In the genomic region with DNA sequence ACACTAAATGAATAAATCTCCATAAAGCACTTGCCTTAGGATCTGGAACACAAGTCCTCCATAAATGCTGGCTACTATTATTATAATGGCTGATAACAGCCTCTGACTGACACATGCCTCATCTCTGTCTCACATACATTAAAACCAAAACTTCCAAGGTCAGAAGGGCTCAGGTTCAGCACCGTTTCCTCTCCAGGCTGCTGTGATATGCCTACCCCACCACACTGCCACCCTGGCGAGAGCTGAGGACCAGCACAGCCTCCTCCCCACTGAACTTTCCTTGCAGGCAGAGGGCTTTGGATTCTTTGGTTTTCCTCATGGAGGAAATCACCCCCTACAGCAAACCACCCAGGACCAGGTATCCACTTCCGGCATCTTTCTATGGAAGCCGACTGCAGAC, we compare ENCODE assay signal across 15 cellular contexts.
DNase-seq lines count a peak whose midpoint lies in the region; ATAC-seq lines count a peak whose summit lies in the region.
"Had no signal": no experiment of that assay in that cellular context is flagged by ENCODE, and none has a peak within 500 bp of the region (broad histone marks: within the 10 kb centered on the region; RNA-seq: fewer than 3 reads in every experiment).

No MANE protein-coding gene starts in this region.

- peak; percentile 34 to 47 for ATAC-seq in activated T-cell treated with anti-CD3 and anti-CD28 coated beads, Interleukin-2, amount 50 U/mL, for 72 hours (replicated peaks in 1 of 2)
- peak; percentile 16 for ATAC-seq in HG02610 (IDR thresholded peaks at IDR 0.05; ENCODE audit: unreplicated experiment)
- peak; percentile 37 for ATAC-seq in activated naive CD8-positive, alpha-beta T cell treated with anti-CD3 and anti-CD28 coated beads, Interleukin-2, amount 50 U/mL, for 24 hours
- peak; percentile 73 for ATAC-seq in stimulated activated effector memory CD8-positive, alpha-beta T cell treated with anti-CD3 and anti-CD28 coated beads, Interleukin-12 subunit alpha, Interleukin-12 subunit beta, amount 100 ng/mL, for 72 hours
- ATAC-seq: naive thymus-derived CD4-positive, alpha-beta T cell had no signal

- peak overlapping the region; percentile 65 to 80 for H3K4me3 Mint-ChIP-seq in activated T-cell treated with anti-CD3 and anti-CD28 coated beads, Interleukin-2, amount 50 U/mL, for 72 hours
- peak overlapping the region; percentile 59 for H3K4me3 Mint-ChIP-seq in activated naive CD8-positive, alpha-beta T cell treated with anti-CD3 and anti-CD28 coated beads, Interleukin-2, amount 50 U/mL, for 24 hours
- H3K4me3 Mint-ChIP-seq in stimulated activated effector memory CD8-positive, alpha-beta T cell treated with anti-CD3 and anti-CD28 coated beads, Interleukin-12 subunit alpha, Interleukin-12 subunit beta, amount 100 ng/mL, for 72 hours, result peak overlapping the region; percentile 57
- H3K4me3 Mint-ChIP-seq: CD14-positive monocyte had no signal

- no peaks in the 10 kb centered on the region for H3K9me3 Mint-ChIP-seq in activated T-cell treated with anti-CD3 and anti-CD28 coated beads, Interleukin-2, amount 50 U/mL, for 72 hours
- H3K9me3 Mint-ChIP-seq in activated naive CD8-positive, alpha-beta T cell treated with anti-CD3 and anti-CD28 coated beads, Interleukin-2, amount 50 U/mL, for 24 hours, result no peaks in the 10 kb centered on the region
- no peaks in the 10 kb centered on the region for H3K9me3 Mint-ChIP-seq in stimulated activated effector memory CD8-positive, alpha-beta T cell treated with anti-CD3 and anti-CD28 coated beads, Interleukin-12 subunit alpha, Interleukin-12 subunit beta, amount 100 ng/mL, for 72 hours

- H3K36me3 Mint-ChIP-seq in activated T-cell treated with anti-CD3 and anti-CD28 coated beads, Interleukin-2, amount 50 U/mL, for 72 hours (ENCODE audit: insufficient read depth in 2 of 2), result peaks cover 0 to 1% of the 10 kb centered on the region in 2 donors
- H3K36me3 Mint-ChIP-seq in activated naive CD8-positive, alpha-beta T cell treated with anti-CD3 and anti-CD28 coated beads, Interleukin-2, amount 50 U/mL, for 24 hours (ENCODE audit: low read depth), result no peaks in the 10 kb centered on the region
- no peaks in the 10 kb centered on the region for H3K36me3 Mint-ChIP-seq in stimulated activated effector memory CD8-positive, alpha-beta T cell treated with anti-CD3 and anti-CD28 coated beads, Interleukin-12 subunit alpha, Interleukin-12 subunit beta, amount 100 ng/mL, for 72 hours

- DNase-seq in activated T-cell treated with anti-CD3 and anti-CD28 coated beads, Interleukin-2, amount 50 U/mL, for 72 hours, result peak; percentile 34 to 40
- DNase-seq in activated T-cell treated with anti-CD3 and anti-CD28 coated beads for 4 hours (no peak), NCI-H146 treated with DMSO at 0.1 percent for 48 hours (lab: John Stamatoyannopoulos, UW; ENCODE audit: unreplicated experiment) (no peak), KG1 (lab: John Stamatoyannopoulos, UW) (no peak), T1000 (lab: John Stamatoyannopoulos, UW) (no peak)
- no peak for DNase-seq in activated naive CD8-positive, alpha-beta T cell treated with anti-CD3 and anti-CD28 coated beads, Interleukin-2, amount 50 U/mL, for 24 hours
- peak in 1 of 2 donors; percentile 59 for DNase-seq in stimulated activated effector memory CD8-positive, alpha-beta T cell treated with anti-CD3 and anti-CD28 coated beads, Interleukin-12 subunit alpha, Interleukin-12 subunit beta, amount 100 ng/mL, for 72 hours (ENCODE audit: low spot score in 2 of 2)
- DNase-seq: activated gamma-delta T cell; islet precursor cell; naive thymus-derived CD4-positive, alpha-beta T cell; NCI-H1436; SK-N-SH; transverse colon had no signal

- H3K27me3 Mint-ChIP-seq in activated T-cell treated with anti-CD3 and anti-CD28 coated beads, Interleukin-2, amount 50 U/mL, for 72 hours (ENCODE audit: low read depth), result peaks cover 21% of the 10 kb centered on the region
- H3K27me3 Mint-ChIP-seq in activated naive CD8-positive, alpha-beta T cell treated with anti-CD3 and anti-CD28 coated beads, Interleukin-2, amount 50 U/mL, for 24 hours, result peaks cover 4% of the 10 kb centered on the region

- H3K27ac Mint-ChIP-seq in activated T-cell treated with anti-CD3 and anti-CD28 coated beads, Interleukin-2, amount 50 U/mL, for 72 hours, result no peak overlapping the region
- peak overlapping the region; percentile 82 for H3K27ac Mint-ChIP-seq in activated naive CD8-positive, alpha-beta T cell treated with anti-CD3 and anti-CD28 coated beads, Interleukin-2, amount 50 U/mL, for 24 hours
- peak overlapping the region; percentile 40 for H3K27ac Mint-ChIP-seq in stimulated activated effector memory CD8-positive, alpha-beta T cell treated with anti-CD3 and anti-CD28 coated beads, Interleukin-12 subunit alpha, Interleukin-12 subunit beta, amount 100 ng/mL, for 72 hours
- H3K27ac Mint-ChIP-seq: CD14-positive monocyte had no signal

- peaks cover 99% of the 10 kb centered on the region for H3K4me1 Mint-ChIP-seq in activated T-cell treated with anti-CD3 and anti-CD28 coated beads, Interleukin-2, amount 50 U/mL, for 72 hours (ENCODE audit: low read depth)
- peaks cover 98% of the 10 kb centered on the region for H3K4me1 Mint-ChIP-seq in activated naive CD8-positive, alpha-beta T cell treated with anti-CD3 and anti-CD28 coated beads, Interleukin-2, amount 50 U/mL, for 24 hours
- H3K4me1 Mint-ChIP-seq in stimulated activated effector memory CD8-positive, alpha-beta T cell treated with anti-CD3 and anti-CD28 coated beads, Interleukin-12 subunit alpha, Interleukin-12 subunit beta, amount 100 ng/mL, for 72 hours, result peaks cover 91% of the 10 kb centered on the region

Comparison
In these comparisons a context has a peak if more than half of its experiments do, and no peak if none do; other contexts are left out.
1. DNase-seq: peak in activated T-cell treated with anti-CD3 and anti-CD28 coated beads, Interleukin-2, amount 50 U/mL, for 72 hours (2 of 2); none in activated T-cell treated with anti-CD3 and anti-CD28 coated beads for 4 hours (single experiment), activated naive CD8-positive, alpha-beta T cell treated with anti-CD3 and anti-CD28 coated beads, Interleukin-2, amount 50 U/mL, for 24 hours (single experiment), NCI-H146 treated with DMSO at 0.1 percent for 48 hours (single experiment), KG1 (single experiment) and T1000 (single experiment).
2. ATAC-seq: peak in every context shown above with its lines; median percentile 73 in stimulated activated effector memory CD8-positive, alpha-beta T cell treated with anti-CD3 and anti-CD28 coated beads, Interleukin-12 subunit alpha, Interleukin-12 subunit beta, amount 100 ng/mL, for 72 hours; 40 in activated T-cell treated with anti-CD3 and anti-CD28 coated beads, Interleukin-2, amount 50 U/mL, for 72 hours; 37 in activated naive CD8-positive, alpha-beta T cell treated with anti-CD3 and anti-CD28 coated beads, Interleukin-2, amount 50 U/mL, for 24 hours; 16 in HG02610.
3. Peak in every context shown above with its lines, with median percentiles within 50 percentile points of each other: H3K4me3 Mint-ChIP-seq.